In the genomic region with DNA sequence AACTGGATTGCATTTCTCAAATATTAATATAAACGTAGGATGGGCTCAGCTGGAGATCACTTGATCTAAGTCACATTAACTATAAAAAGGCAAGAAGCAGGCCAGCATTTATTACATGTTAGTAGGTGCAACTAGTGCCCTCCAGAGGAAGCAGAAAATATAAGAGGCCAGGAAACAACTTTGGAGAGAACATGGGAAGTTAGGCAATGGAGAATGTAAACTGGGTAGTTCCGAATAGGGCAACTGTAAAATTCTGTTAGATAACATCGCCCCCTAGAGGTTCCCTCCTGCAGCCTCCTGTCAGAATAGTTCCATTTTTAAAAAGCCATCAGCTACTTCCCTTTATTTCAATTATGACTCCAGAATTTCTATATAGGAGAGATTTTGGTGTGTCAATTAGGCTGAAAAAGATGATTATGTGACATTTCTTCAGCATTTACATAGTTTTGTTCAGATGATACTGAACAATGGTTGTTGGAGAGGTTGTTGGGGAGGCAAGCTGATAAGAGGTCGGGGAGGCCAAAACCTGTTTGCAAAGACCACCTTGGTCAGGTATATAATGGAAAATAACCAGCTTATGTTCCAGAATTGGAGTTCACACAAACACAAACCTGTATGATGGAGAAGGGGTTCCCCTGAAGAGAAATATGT, we compare ENCODE assay signal across 8 cellular contexts. TPM values are rescaled to one million over a fixed set of nuclear protein-coding genes. Genes with fewer than 3 reads are reported as not detected.
DNase-seq lines count a peak whose midpoint lies in the region; ATAC-seq, FAIRE-seq and TF ChIP-seq lines count a peak whose summit lies in the region.

No MANE protein-coding gene starts in this region.

- H3K4me3 Mint-ChIP-seq in activated naive CD4-positive, alpha-beta T cell treated with anti-CD3 and anti-CD28 coated beads, Interleukin-2, amount 50 U/mL, for 24 hours: no peak overlapping the region

- H3K9me3 ChIP-seq in DOHH2 (ENCODE audit: control insufficient read depth, insufficient read depth, low read length) (no peaks in the 10 kb centered on the region), MG63 (no peaks in the 10 kb centered on the region)

- H3K4me1 Mint-ChIP-seq in activated naive CD4-positive, alpha-beta T cell treated with anti-CD3 and anti-CD28 coated beads, Interleukin-2, amount 50 U/mL, for 24 hours: peaks cover 45% of the 10 kb centered on the region

- H3K79me2 ChIP-seq in DOHH2 (ENCODE audit: control insufficient read depth, low read length): no peaks in the 10 kb centered on the region

- H3K9me2 ChIP-seq in DOHH2 (replicated peaks; ENCODE audit: control insufficient read depth, low read length): no peaks in the 10 kb centered on the region

- peak; percentile 96 for FAIRE-seq in RCC 7860 (lab: Jason Lieb, UNC)

- H3F3A ChIP-seq in DOHH2 (ENCODE audit: control insufficient read depth, insufficient read depth): no peaks in the 10 kb centered on the region; the same call in 1 of the 2 replicates

- H4K20me1 ChIP-seq in DOHH2 (ENCODE audit: control insufficient read depth, insufficient read depth, low read depth, low read length): no peaks in the 10 kb centered on the region

- no peak overlapping the region for H3K27ac ChIP-seq in DOHH2 (ENCODE audit: low read depth, low read length)

- no peaks in the 10 kb centered on the region for H3K4me1 ChIP-seq in DOHH2 (ENCODE audit: control insufficient read depth, low read length)

- H3K4me3 ChIP-seq in DOHH2 (ENCODE audit: low read length) (no peak overlapping the region), MG63 (no peak overlapping the region)

- H3K36me3 Mint-ChIP-seq in activated naive CD4-positive, alpha-beta T cell treated with anti-CD3 and anti-CD28 coated beads, Interleukin-2, amount 50 U/mL, for 24 hours: peaks cover 11% of the 10 kb centered on the region

- peak overlapping the region; percentile 42 for H3K27ac Mint-ChIP-seq in activated naive CD4-positive, alpha-beta T cell treated with anti-CD3 and anti-CD28 coated beads, Interleukin-2, amount 50 U/mL, for 24 hours

- peak; percentile 94 for TF ChIP-seq CTCF in DOHH2 (IDR thresholded peaks at IDR 0.05; ENCODE audit: low read depth, low read length, poor library complexity, severe bottlenecking)

- ATAC-seq in GM21390 (IDR thresholded peaks at IDR 0.05; ENCODE audit: unreplicated experiment): no peak

- no peak overlapping the region for H3K4me2 ChIP-seq in DOHH2 (ENCODE audit: low read length)

- H3K27me3 Mint-ChIP-seq in activated naive CD4-positive, alpha-beta T cell treated with anti-CD3 and anti-CD28 coated beads, Interleukin-2, amount 50 U/mL, for 24 hours: no peaks in the 10 kb centered on the region

- H3K36me3 ChIP-seq in DOHH2 (ENCODE audit: control insufficient read depth, low read length) (no peaks in the 10 kb centered on the region), MG63 (no peaks in the 10 kb centered on the region)

- DNase-seq in GOT3 (lab: John Stamatoyannopoulos, UW) (peak; percentile 24), MG63 (peak; percentile 26), RCC 7860 (ENCODE audit: low spot score) (peak; percentile 93), glomerular endothelial cell (ENCODE audit: extremely low read depth, low read depth, low spot score) (peak; percentile 62), pons (ENCODE audit: low spot score) (peak; percentile 95)

- H3K9me3 Mint-ChIP-seq in activated naive CD4-positive, alpha-beta T cell treated with anti-CD3 and anti-CD28 coated beads, Interleukin-2, amount 50 U/mL, for 24 hours: no peaks in the 10 kb centered on the region

- H3K27me3 ChIP-seq in DOHH2 (ENCODE audit: control insufficient read depth, low read length) (no peaks in the 10 kb centered on the region), MG63 (no peaks in the 10 kb centered on the region)

RNA-seq across cellular contexts. Expression of a gene that starts 22.4 kb away (rescaled TPM):
- total RNA-seq in MG63 (2014; rRNA removed; shearing (Covaris generic); ENCODE audit: low replicate concordance): 0.12 and 2.1 TPM in 2 replicates
- 0.53 and 0.87 TPM in 2 replicates for total RNA-seq in glomerular endothelial cell

Comparison
In these comparisons a context has a peak if more than half of its experiments do, and no peak if none do; other contexts are left out.
1. DNase-seq: peak in every context shown above with its lines; median percentile 95 in pons; 93 in RCC 7860; 62 in glomerular endothelial cell; 26 in MG63; 24 in GOT3.